8 cellular contexts compared by ENCODE assay signal in the genomic region with DNA sequence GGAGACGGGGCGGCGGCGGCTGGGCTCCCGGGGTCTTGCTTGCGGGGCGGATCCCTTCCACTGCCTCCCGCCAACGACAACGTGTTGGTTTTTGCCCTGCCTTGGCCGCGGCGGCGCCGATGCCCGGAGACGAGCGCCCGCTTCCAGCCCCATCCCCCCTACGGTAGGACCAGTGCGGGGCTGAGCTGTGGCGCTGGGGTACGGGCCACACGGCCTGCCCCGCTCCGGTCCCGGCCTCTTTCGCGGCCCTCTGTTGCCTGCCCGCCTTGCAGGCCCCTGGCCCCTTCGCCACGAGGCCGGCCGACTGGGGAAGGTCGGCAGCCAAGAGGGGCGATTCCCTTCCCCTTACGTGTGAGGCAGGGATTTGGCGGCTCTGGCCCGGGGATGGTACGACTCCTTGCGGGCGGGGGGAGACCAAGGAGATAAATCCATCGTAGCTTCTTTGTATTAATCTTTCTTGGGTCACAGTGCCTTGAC. TPM values are rescaled to one million over a fixed set of nuclear protein-coding genes. Genes with fewer than 3 reads are reported as not detected.
A peak's percentile ranks its signal among the peaks of the same experiment; 100 is the strongest.
DNase-seq lines count a peak whose midpoint lies in the region; ATAC-seq and TF ChIP-seq lines count a peak whose summit lies in the region.

No MANE protein-coding gene starts in this region.

- peaks cover 14% of the 10 kb centered on the region for H3K36me3 ChIP-seq in mammary epithelial cell (ENCODE audit: insufficient read depth, low read length)

- in situ Hi-C loops in mammary epithelial cell (cut with MboI; ENCODE audit: low sequenced_read_pairs in 2 of 2): loop anchor here in 1 of 2 donors (25.0 kb wide), 1 partner anchor 312 kb away; the partner anchor contains the start of gene TMEM270

- intact Hi-C loops in mammary epithelial cell (cut with micrococcal nuclease): loop anchor here (1.0 to 2.0 kb wide), 4 partner anchors 76 to 106 kb away; partner anchors contain the start of gene LIMK1

- peak overlapping the region; percentile 96 for H3K4me2 ChIP-seq in mammary epithelial cell (ENCODE audit: insufficient read depth, low read depth, low read length)

- H3K4me1 ChIP-seq in mammary epithelial cell (ENCODE audit: insufficient read depth, low read length): peaks cover 33% of the 10 kb centered on the region

- H3K79me2 ChIP-seq in mammary epithelial cell (ENCODE audit: insufficient read depth, low read length): peaks cover 55% of the 10 kb centered on the region

- H3K9ac ChIP-seq in mammary epithelial cell (ENCODE audit: insufficient read depth, low read length): peak overlapping the region; percentile 97

- H3K9me3 ChIP-seq in mammary epithelial cell (replicated peaks; ENCODE audit: insufficient read depth, low read length): no peaks in the 10 kb centered on the region

- H4K20me1 ChIP-seq in mammary epithelial cell (ENCODE audit: insufficient read depth, low read length): no peaks in the 10 kb centered on the region

- no peaks in the 10 kb centered on the region for H3K27me3 ChIP-seq in mammary epithelial cell (ENCODE audit: insufficient read depth, low read length)

- CTCF ChIA-PET in mammary epithelial cell (lab: Charles Lee; ENCODE audit: low non-redundant PET): no interaction called here

- WGBS in mammary epithelial cell (ENCODE audit: low coverage, missing lambda C conversion rate): under 1% methylated on average over 17 of the region's 43 CpGs

- peak overlapping the region; percentile 83 to 98 (median 87) for H3K4me3 ChIP-seq in mammary epithelial cell (replicated peaks in 1 of 3; ENCODE audit: insufficient read depth in 1 of 3, low read depth in 2 of 3, low read length in 3 of 3)

- no peak for TF ChIP-seq CTCF in mammary epithelial cell (conservative IDR thresholded peaks at IDR 0.05 in 1 of 2, IDR thresholded peaks at IDR 0.05 in 1 of 2; ENCODE audit: extremely low read depth in 1 of 2, insufficient read depth in 1 of 2, low read depth in 1 of 2, low read length in 2 of 2)

- peak; percentile 18 for ATAC-seq in GM19025 (IDR thresholded peaks at IDR 0.05; ENCODE audit: low read depth, unreplicated experiment)
- ATAC-seq in HG03175 (IDR thresholded peaks at IDR 0.05; ENCODE audit: unreplicated experiment): peak; percentile 39
- peak; percentile 51 for ATAC-seq in SK-N-SH treated with all-trans-retinoic acid at 6 μM for 48 hours

- dilution Hi-C loops in mammary epithelial cell (cut with HindIII; ENCODE audit: low sequenced_read_pairs): loop anchor here (5.0 kb wide), 2 partner anchors 73 to 87 kb away; no protein-coding TSS in a partner anchor

- H2AFZ ChIP-seq in mammary epithelial cell (ENCODE audit: low read depth, low read length): peak overlapping the region; percentile 47

- peak overlapping the region; percentile 86 for H3K27ac ChIP-seq in mammary epithelial cell (ENCODE audit: insufficient read depth, low read depth, low read length)

- BruUV-seq in mammary epithelial cell (replicated peaks; lab: Mats Ljungman, UMichigan): no TSS peak

- DNase-seq in AG20443 (ENCODE audit: low spot score) (peak; percentile 53), mammary epithelial cell (peak; percentile 45), islet precursor cell (peak; percentile 74), MV-4-11 (lab: John Stamatoyannopoulos, UW) (no peak)
- peak in 3 of 4 experiments; percentile 7 to 21 (median 18) for DNase-seq in stimulated activated CD4-positive, alpha-beta T cell treated with anti-CD3 and anti-CD28 coated beads, Interleukin-1b, Interleukin-23, amount 100 ng/mL, for 24 hours (ENCODE audit: low read depth in 4 of 4, low spot score in 1 of 4)

TF ChIP-seq in SK-N-SH treated with all-trans-retinoic acid at 6 μM for 48 hours, 23 proteins besides CTCF, POLR2A, EP300 and RAD21:
- TF ChIP-seq ZFP3 (CRISPR knock-in tag; IDR thresholded peaks at IDR 0.05): no peak
- TF ChIP-seq CSDC2 (CRISPR knock-in tag; IDR thresholded peaks at IDR 0.05): no peak
- TF ChIP-seq PPARA (CRISPR knock-in tag; IDR thresholded peaks at IDR 0.05; ENCODE audit: borderline replicate concordance): no peak
- peak; percentile 49 for TF ChIP-seq ZNF8 (CRISPR knock-in tag; IDR thresholded peaks at IDR 0.05)
- TF ChIP-seq TOX (CRISPR knock-in tag; IDR thresholded peaks at IDR 0.05; ENCODE audit: borderline replicate concordance): no peak

RNA-seq across cellular contexts. Expression of gene EIF4H, which starts 0.5 kb away (rescaled TPM):
- total RNA-seq in mammary epithelial cell: 100 to 1,000 TPM; 252 to 365 TPM
- 300 TPM for polyA plus RNA-seq in mammary epithelial cell
- 345 TPM for polyA minus RNA-seq in mammary epithelial cell

RNA-seq across cellular contexts. Expression of gene LAT2, which starts 35.2 kb away (rescaled TPM):
- 1 to 10 TPM in 1 of 2 donors, under 1 TPM in 1; 0.17 to 1.6 TPM for total RNA-seq in mammary epithelial cell
- 1.2 TPM for polyA plus RNA-seq in mammary epithelial cell
- polyA minus RNA-seq in mammary epithelial cell: not detected
